Comparison of ENCODE assay signal across 1 cellular context in genomic region chr7:55505259-55505658, GRCh38.
TF ChIP-seq lines count a peak whose summit lies in the region.

No MANE protein-coding gene starts in this region.

TF ChIP-seq in HepG2, 621 proteins besides CTCF, POLR2A, EP300 and RAD21:
- TF ChIP-seq, protein P1, sequence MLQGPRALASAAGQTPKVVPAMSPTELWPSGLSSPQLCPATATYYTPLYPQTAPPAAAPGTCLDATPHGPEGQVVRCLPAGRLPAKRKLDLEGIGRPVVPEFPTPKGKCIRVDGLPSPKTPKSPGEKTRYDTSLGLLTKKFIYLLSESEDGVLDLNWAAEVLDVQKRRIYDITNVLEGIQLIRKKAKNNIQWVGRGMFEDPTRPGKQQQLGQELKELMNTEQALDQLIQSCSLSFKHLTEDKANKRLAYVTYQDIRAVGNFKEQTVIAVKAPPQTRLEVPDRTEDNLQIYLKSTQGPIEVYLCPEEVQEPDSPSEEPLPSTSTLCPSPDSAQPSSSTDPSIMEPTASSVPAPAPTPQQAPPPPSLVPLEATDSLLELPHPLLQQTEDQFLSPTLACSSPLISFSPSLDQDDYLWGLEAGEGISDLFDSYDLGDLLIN (CRISPR knock-in tag; IDR thresholded peaks at IDR 0.05; ENCODE audit: borderline replicate concordance), result no peak
- TF ChIP-seq CCAR2 (optimal IDR thresholded peaks at IDR 0.05; ENCODE audit: low read depth, low read length) (no peak), TEAD2 (CRISPR knock-in tag; IDR thresholded peaks at IDR 0.05) (no peak), NFRKB (IDR thresholded peaks at IDR 0.05) (no peak), MYPOP (CRISPR knock-in tag; IDR thresholded peaks at IDR 0.05) (no peak), MLXIP (CRISPR knock-in tag; IDR thresholded peaks at IDR 0.05; ENCODE audit: borderline replicate concordance) (no peak), PHB2 (IDR thresholded peaks at IDR 0.05; ENCODE audit: partially characterized antibody) (no peak), PAXIP1 (CRISPR knock-in tag; conservative IDR thresholded peaks at IDR 0.05) (no peak), SIN3B (IDR thresholded peaks at IDR 0.05; ENCODE audit: low read length) (no peak), ZFP82 (CRISPR knock-in tag; IDR thresholded peaks at IDR 0.05; ENCODE audit: borderline replicate concordance) (no peak), PCBP2 (optimal IDR thresholded peaks at IDR 0.05; ENCODE audit: low read depth, low read length, poor library complexity, severe bottlenecking) (no peak), ZNF136 (CRISPR knock-in tag; IDR thresholded peaks at IDR 0.05; ENCODE audit: low read depth) (no peak), ZNF546 (CRISPR knock-in tag; conservative IDR thresholded peaks at IDR 0.05) (no peak), ZNF614 (CRISPR knock-in tag; IDR thresholded peaks at IDR 0.05; ENCODE audit: borderline replicate concordance) (no peak), TERF1 (CRISPR knock-in tag; IDR thresholded peaks at IDR 0.05) (no peak), ZNF775 (CRISPR knock-in tag; IDR thresholded peaks at IDR 0.05; ENCODE audit: borderline replicate concordance) (no peak), RFX1 (IDR thresholded peaks at IDR 0.05) (no peak), HDAC2 (CRISPR knock-in tag; IDR thresholded peaks at IDR 0.05) (no peak)
- TF ChIP-seq, protein P2, sequence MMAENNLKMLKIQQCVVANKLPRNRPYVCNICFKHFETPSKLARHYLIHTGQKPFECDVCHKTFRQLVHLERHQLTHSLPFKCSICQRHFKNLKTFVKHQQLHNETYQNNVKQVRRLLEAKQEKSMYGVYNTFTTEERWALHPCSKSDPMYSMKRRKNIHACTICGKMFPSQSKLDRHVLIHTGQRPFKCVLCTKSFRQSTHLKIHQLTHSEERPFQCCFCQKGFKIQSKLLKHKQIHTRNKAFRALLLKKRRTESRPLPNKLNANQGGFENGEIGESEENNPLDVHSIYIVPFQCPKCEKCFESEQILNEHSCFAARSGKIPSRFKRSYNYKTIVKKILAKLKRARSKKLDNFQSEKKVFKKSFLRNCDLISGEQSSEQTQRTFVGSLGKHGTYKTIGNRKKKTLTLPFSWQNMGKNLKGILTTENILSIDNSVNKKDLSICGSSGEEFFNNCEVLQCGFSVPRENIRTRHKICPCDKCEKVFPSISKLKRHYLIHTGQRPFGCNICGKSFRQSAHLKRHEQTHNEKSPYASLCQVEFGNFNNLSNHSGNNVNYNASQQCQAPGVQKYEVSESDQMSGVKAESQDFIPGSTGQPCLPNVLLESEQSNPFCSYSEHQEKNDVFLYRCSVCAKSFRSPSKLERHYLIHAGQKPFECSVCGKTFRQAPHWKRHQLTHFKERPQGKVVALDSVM (CRISPR knock-in tag; IDR thresholded peaks at IDR 0.05), result no peak
